In genomic region chr16:49524578-49525315, GRCh38 we compare ENCODE assay signal across 1 cellular context.
TF ChIP-seq lines count a peak whose summit lies in the region.

No MANE protein-coding gene starts in this region.

TF ChIP-seq in GM23338, 12 proteins besides CTCF, POLR2A, EP300 and RAD21 (continued from another document):
- TF ChIP-seq ZNF462 (CRISPR knock-in tag; IDR thresholded peaks at IDR 0.05) (no peak), ZNF331 (CRISPR knock-in tag; IDR thresholded peaks at IDR 0.05; ENCODE audit: low read depth) (no peak), REST (IDR thresholded peaks at IDR 0.05; ENCODE audit: unreplicated experiment) (no peak), NANOG (IDR thresholded peaks at IDR 0.05; ENCODE audit: borderline replicate concordance) (no peak), ZNF114 (CRISPR knock-in tag; IDR thresholded peaks at IDR 0.05) (no peak), EZH2phosphoT487 (IDR thresholded peaks at IDR 0.05; ENCODE audit: unreplicated experiment) (no peak), JUNB (IDR thresholded peaks at IDR 0.05; ENCODE audit: unreplicated experiment) (no peak), POLR2AphosphoS5 (IDR thresholded peaks at IDR 0.05; ENCODE audit: low read depth) (no peak)
